Comparison of ENCODE assay signal across 8 cellular contexts in genomic region chr14:60656755-60657608, GRCh38. TPM values are rescaled to one million over a fixed set of nuclear protein-coding genes. Genes with fewer than 3 reads are reported as not detected.
DNase-seq lines count a peak whose midpoint lies in the region; ATAC-seq, FAIRE-seq and TF ChIP-seq lines count a peak whose summit lies in the region.

No MANE protein-coding gene starts in this region.

- peak; percentile 85 for TF ChIP-seq CTCF in C4-2B (conservative IDR thresholded peaks at IDR 0.05)

- ATAC-seq in HG02840 (IDR thresholded peaks at IDR 0.05; ENCODE audit: low FRiP score, unreplicated experiment), result peak; percentile 75
- peak; percentile 88 for ATAC-seq in Right ventricle myocardium superior (ENCODE audit: poor library complexity)

- DNase-seq in GM18507 (ENCODE audit: extremely low spot score, insufficient read length, low read depth), result peak; percentile 67
- peak; percentile 76 for DNase-seq in NCI-H146 (lab: John Stamatoyannopoulos, UW)
- DNase-seq in activated CD8-positive, alpha-beta memory T cell treated with anti-CD3 and anti-CD28 coated beads, Interleukin-2, amount 50 U/mL, for 48 hours, result peak; percentile 70
- DNase-seq in Right ventricle myocardium superior, result peak; percentile 59
- peak; percentile 86 for DNase-seq in posterior vena cava (ENCODE audit: low spot score)
- no peak for DNase-seq in activated CD4-positive, CD25-positive, alpha-beta regulatory T cell (lab: John Stamatoyannopoulos, UW)

- peak overlapping the region; percentile 47 for H3K27ac ChIP-seq in C4-2B

- intact Hi-C loops in Right ventricle myocardium superior (cut with DNase I), result no loop called here
- intact Hi-C loops in posterior vena cava (cut with DNase I), result loop anchor here in 1 of 2 donors (5.0 kb wide), 1 partner anchor 65 kb away; the partner anchor contains the start of gene SIX4

- FAIRE-seq in GM18507 (lab: Jason Lieb, UNC), result peak; percentile 88

RNA-seq across cellular contexts. Expression of gene SIX1, which starts 7.7 kb away (rescaled TPM):
- not detected for total RNA-seq in Right ventricle myocardium superior
- 1 to 10 TPM; 4.3 TPM for total RNA-seq in posterior vena cava

Comparison
In these comparisons a context has a peak if more than half of its experiments do, and no peak if none do; other contexts are left out.
1. DNase-seq: peak in GM18507 (single experiment), NCI-H146 (single experiment), activated CD8-positive, alpha-beta memory T cell treated with anti-CD3 and anti-CD28 coated beads, Interleukin-2, amount 50 U/mL, for 48 hours (single experiment), Right ventricle myocardium superior (single experiment) and posterior vena cava (single experiment); none in activated CD4-positive, CD25-positive, alpha-beta regulatory T cell (0 of 4).